9 cellular contexts compared by ENCODE assay signal in genomic region chr2:211085056-211085680, GRCh38.
DNase-seq lines count a peak whose midpoint lies in the region; ATAC-seq and TF ChIP-seq lines count a peak whose summit lies in the region.
"Had no signal": no experiment of that assay in that cellular context is flagged by ENCODE, and none has a peak within 500 bp of the region (broad histone marks: within the 10 kb centered on the region; RNA-seq: fewer than 3 reads in every experiment).

No MANE protein-coding gene starts in this region.

- no peaks in the 10 kb centered on the region for H3K36me3 ChIP-seq in PC-3 (ENCODE audit: low read depth, low read length)

- H3K27me3 ChIP-seq in PC-3 (ENCODE audit: low read length): 0 out of 2 replicates have a peak, but pooled peaks cover 10% of the 10 kb centered on the region

- no peak overlapping the region for H3K9ac ChIP-seq in PC-3 (ENCODE audit: low read length)

- no peaks in the 10 kb centered on the region for H3K36me3 Mint-ChIP-seq in activated CD4-positive, alpha-beta memory T cell treated with anti-CD3 and anti-CD28 coated beads, Interleukin-2, amount 10 ng/mL, durations not matched to agents 7 days and 5 days (ENCODE audit: low read depth)

- H3K27ac Mint-ChIP-seq in activated CD4-positive, alpha-beta memory T cell treated with anti-CD3 and anti-CD28 coated beads, Interleukin-2, amount 10 ng/mL, durations not matched to agents 7 days and 5 days: no peak overlapping the region

- H3K4me1 ChIP-seq in PC-3 (ENCODE audit: insufficient read depth, low read length): no peaks in the 10 kb centered on the region

- no TSS peak for BruUV-seq in PC-3 (replicated peaks; lab: Mats Ljungman, UMichigan)

- H3K4me1 Mint-ChIP-seq in activated CD4-positive, alpha-beta memory T cell treated with anti-CD3 and anti-CD28 coated beads, Interleukin-2, amount 10 ng/mL, durations not matched to agents 7 days and 5 days: no peaks in the 10 kb centered on the region

- intact Hi-C loops in PC-3 (cut with micrococcal nuclease): loop anchor here (1.0 to 5.0 kb wide), 2 partner anchors 73 to 423 kb away; no protein-coding TSS in a partner anchor

- no peaks in the 10 kb centered on the region for H3K9me3 Mint-ChIP-seq in activated CD4-positive, alpha-beta memory T cell treated with anti-CD3 and anti-CD28 coated beads, Interleukin-2, amount 10 ng/mL, durations not matched to agents 7 days and 5 days

- CTCF ChIA-PET in PC-3 (lab: Charles Lee): interaction anchor here (0.6 to 2.5 kb wide), 2 partner anchors 36 to 73 kb away, joined by 3 to 14 read pairs; no protein-coding TSS in a partner anchor
- CTCF ChIA-PET in activated CD4-positive, alpha-beta memory T cell treated with anti-CD3 and anti-CD28 coated beads, Interleukin-2, amount 10 ng/mL, durations not matched to agents 7 days and 5 days (lab: Charles Lee): interaction anchor here (0.8 kb wide), 1 partner anchor 10 kb away, joined by 3 read pairs; no protein-coding TSS in a partner anchor

- no peak overlapping the region for H3K4me2 ChIP-seq in PC-3 (ENCODE audit: low read length)

- peak; percentile 80 for ATAC-seq in GM18868 (IDR thresholded peaks at IDR 0.05; ENCODE audit: unreplicated experiment)
- peak; percentile 74 for ATAC-seq in HG03520 (IDR thresholded peaks at IDR 0.05; ENCODE audit: unreplicated experiment)
- peak; percentile 56 for ATAC-seq in PC-3

- no peaks in the 10 kb centered on the region for H4K20me1 ChIP-seq in PC-3 (ENCODE audit: low read length)

- no peaks in the 10 kb centered on the region for H3K9me3 ChIP-seq in PC-3 (ENCODE audit: low read length)

- no peak overlapping the region for H3K4me3 ChIP-seq in PC-3 (ENCODE audit: low read length)
- H3K4me3 ChIP-seq in fibroblast of the aortic adventitia (ENCODE audit: low read depth, low read length): no peak overlapping the region
- H3K4me3 ChIP-seq: lung had no signal

- H3K79me2 ChIP-seq in PC-3 (ENCODE audit: low read length): no peaks in the 10 kb centered on the region

- H3K27ac ChIP-seq in PC-3 (ENCODE audit: low read length): no peak overlapping the region

- no peak overlapping the region for H2AFZ ChIP-seq in PC-3 (ENCODE audit: low read length)

- DNase-seq in CD1c-positive myeloid dendritic cell (ENCODE audit: extremely low spot score) (peak; percentile 8), PC-3 (peak; percentile 81), fibroblast of the aortic adventitia (ENCODE audit: low read depth) (peak; percentile 70), smooth muscle cell of the brain vasculature (ENCODE audit: low read depth, low spot score) (peak; percentile 4), NK-92 (lab: John Stamatoyannopoulos, UW; ENCODE audit: unreplicated experiment) (no peak)
- DNase-seq in activated CD4-positive, alpha-beta memory T cell treated with anti-CD3 and anti-CD28 coated beads, Interleukin-2, amount 10 ng/mL, durations not matched to agents 7 days and 5 days: no peak

- no peak overlapping the region for H3K4me3 Mint-ChIP-seq in activated CD4-positive, alpha-beta memory T cell treated with anti-CD3 and anti-CD28 coated beads, Interleukin-2, amount 10 ng/mL, durations not matched to agents 7 days and 5 days

- TF ChIP-seq CTCF in PC-3 (conservative IDR thresholded peaks at IDR 0.05; ENCODE audit: low read depth, low read length) (peak; percentile 89), fibroblast of the aortic adventitia (IDR thresholded peaks at IDR 0.05; ENCODE audit: insufficient read depth, low read length) (peak; percentile 71)

- no peaks in the 10 kb centered on the region for H3K9me2 ChIP-seq in PC-3 (replicated peaks; ENCODE audit: low read length)

- no peaks in the 10 kb centered on the region for H3F3A ChIP-seq in PC-3 (ENCODE audit: low read length, unreplicated experiment)

- no peaks in the 10 kb centered on the region for H3K27me3 Mint-ChIP-seq in activated CD4-positive, alpha-beta memory T cell treated with anti-CD3 and anti-CD28 coated beads, Interleukin-2, amount 10 ng/mL, durations not matched to agents 7 days and 5 days

- POLR2A ChIA-PET in PC-3 (lab: Charles Lee; ENCODE audit: unreplicated experiment): no interaction called here
- POLR2A ChIA-PET in activated CD4-positive, alpha-beta memory T cell treated with anti-CD3 and anti-CD28 coated beads, Interleukin-2, amount 10 ng/mL, durations not matched to agents 7 days and 5 days (lab: Charles Lee): no interaction called here

Comparison
In these comparisons a context has a peak if more than half of its experiments do, and no peak if none do; other contexts are left out.
1. DNase-seq: peak in CD1c-positive myeloid dendritic cell (single experiment), PC-3 (single experiment), fibroblast of the aortic adventitia (single experiment) and smooth muscle cell of the brain vasculature (single experiment); none in activated CD4-positive, alpha-beta memory T cell treated with anti-CD3 and anti-CD28 coated beads, Interleukin-2, amount 10 ng/mL, durations not matched to agents 7 days and 5 days (single experiment) and NK-92 (single experiment).
2. Peak in every context shown above with its lines, with median percentiles within 50 percentile points of each other: ATAC-seq.